In genomic region chr16:20382202-20382948, GRCh38 we compare ENCODE assay signal across 19 cellular contexts. TPM values are rescaled to one million over a fixed set of nuclear protein-coding genes. Genes with fewer than 3 reads are reported as not detected.
DNase-seq lines count a peak whose midpoint lies in the region; ATAC-seq, FAIRE-seq and TF ChIP-seq lines count a peak whose summit lies in the region.
"Had no signal": no experiment of that assay in that cellular context is flagged by ENCODE, and none has a peak within 500 bp of the region (broad histone marks: within the 10 kb centered on the region; RNA-seq: fewer than 3 reads in every experiment).

No MANE protein-coding gene starts in this region.

- BruUV-seq in HCT116 (replicated peaks; lab: Mats Ljungman, UMichigan) (no TSS peak), OCI-LY7 (replicated peaks; lab: Mats Ljungman, UMichigan) (no TSS peak), GM12878 (replicated peaks; lab: Mats Ljungman, UMichigan) (no TSS peak)

- DNase-seq in HCT116 (ENCODE audit: low read depth, low spot score) (no peak), OCI-LY7 (ENCODE audit: low spot score) (no peak), GM12878 (ENCODE audit: low read depth, low spot score) (no peak), fibroblast of pulmonary artery (ENCODE audit: low read depth) (peak; percentile 1), thyroid gland (no peak), NCI-H2029 (lab: John Stamatoyannopoulos, UW) (no peak)
- DNase-seq in CD4-positive, alpha-beta T cell = no peak
- DNase-seq: Calu3; CD8-positive, alpha-beta T cell; Kasumi-1; KG1 had no signal

- H3K9me3 ChIP-seq in HCT116 (ENCODE audit: control insufficient read depth in 1 of 2, insufficient read depth in 1 of 2, low read depth in 1 of 2, low read length in 2 of 2) (no peaks in the 10 kb centered on the region), OCI-LY7 (ENCODE audit: low read length) (no peaks in the 10 kb centered on the region), GM12878 (replicated peaks; ENCODE audit: control insufficient read depth, insufficient read depth, low read length) (no peaks in the 10 kb centered on the region), thyroid gland (no peaks in the 10 kb centered on the region)
- H3K9me3 ChIP-seq in CD4-positive, alpha-beta T cell (ENCODE audit: control insufficient read depth, low read length) = no peaks in the 10 kb centered on the region
- H3K9me3 ChIP-seq: A549, BLaER1 had no signal

- H3K27ac ChIP-seq in HCT116 (ENCODE audit: low read depth, low read length) = no peak overlapping the region
- H3K27ac ChIP-seq in OCI-LY7 (ENCODE audit: low read depth, low read length, poor library complexity, severe bottlenecking) = no peak overlapping the region
- H3K27ac ChIP-seq in GM12878 (ENCODE audit: control insufficient read depth, insufficient read depth) = no peak overlapping the region
- no peak overlapping the region for H3K27ac ChIP-seq in CD4-positive, alpha-beta T cell (ENCODE audit: low read depth, low read length)
- H3K27ac ChIP-seq in thyroid gland = no peak overlapping the region
- H3K27ac ChIP-seq: A549, BLaER1, HL-60 had no signal

- no peak for TF ChIP-seq RAD21 in HCT116 (IDR thresholded peaks at IDR 0.05; ENCODE audit: low read depth)
- TF ChIP-seq RAD21 in GM12878 (IDR thresholded peaks at IDR 0.05; ENCODE audit: insufficient read depth, low read depth, low read length) = no peak

- peaks cover 34% of the 10 kb centered on the region for H3K27me3 Mint-ChIP-seq in CD4-positive, alpha-beta T cell

- H3K4me1 ChIP-seq in HCT116 (ENCODE audit: control insufficient read depth in 1 of 2, insufficient read depth in 2 of 2, low read length in 2 of 2) = no peaks in the 10 kb centered on the region
- no peaks in the 10 kb centered on the region for H3K4me1 ChIP-seq in OCI-LY7 (ENCODE audit: insufficient read depth, low read length, poor library complexity, severe bottlenecking)
- no peaks in the 10 kb centered on the region for H3K4me1 ChIP-seq in GM12878 (ENCODE audit: control insufficient read depth, insufficient read depth, low read length)
- H3K4me1 ChIP-seq in thyroid gland = no peaks in the 10 kb centered on the region
- H3K4me1 ChIP-seq: A549, BLaER1 had no signal

- in situ Hi-C loops in GM12878 (cut with MboI) = loop anchor here (5.0 kb wide), 1 partner anchor 475 kb away; no protein-coding TSS in a partner anchor

- H3K27me3 ChIP-seq in HCT116 (ENCODE audit: insufficient read depth, low read length) = peaks cover 8% of the 10 kb centered on the region
- no peaks in the 10 kb centered on the region for H3K27me3 ChIP-seq in GM12878 (replicated peaks in 1 of 2; ENCODE audit: control insufficient read depth in 2 of 2, insufficient read depth in 2 of 2, low read length in 1 of 2)
- peaks cover 8% of the 10 kb centered on the region for H3K27me3 ChIP-seq in CD4-positive, alpha-beta T cell (ENCODE audit: control insufficient read depth, insufficient read depth, low read length)
- no peaks in the 10 kb centered on the region for H3K27me3 ChIP-seq in thyroid gland
- H3K27me3 ChIP-seq: BLaER1 had no signal

- H3K36me3 ChIP-seq in HCT116 (ENCODE audit: control insufficient read depth in 1 of 2, insufficient read depth in 2 of 2, low read length in 2 of 2) (no peaks in the 10 kb centered on the region), OCI-LY7 (ENCODE audit: insufficient read depth, low read length) (no peaks in the 10 kb centered on the region), GM12878 (ENCODE audit: control insufficient read depth in 2 of 2, insufficient read depth in 2 of 2, low read length in 1 of 2) (no peaks in the 10 kb centered on the region), thyroid gland (no peaks in the 10 kb centered on the region)
- H3K36me3 ChIP-seq: BLaER1 had no signal

- H3K79me2 ChIP-seq in HCT116 (ENCODE audit: insufficient read depth, low read length) (no peaks in the 10 kb centered on the region), OCI-LY7 (ENCODE audit: insufficient read depth, low read depth, low read length) (no peaks in the 10 kb centered on the region), GM12878 (ENCODE audit: control insufficient read depth, insufficient read depth, low read length) (no peaks in the 10 kb centered on the region)

- no peak overlapping the region for H3K4me3 Mint-ChIP-seq in CD4-positive, alpha-beta T cell
- H3K4me3 Mint-ChIP-seq: CD14-positive monocyte; CD8-positive, alpha-beta T cell; H9; IgD-negative memory B cell had no signal

- H3K4me2 ChIP-seq in HCT116 (ENCODE audit: low read length) (no peak overlapping the region), OCI-LY7 (ENCODE audit: low read length) (no peak overlapping the region), GM12878 (ENCODE audit: control insufficient read depth, insufficient read depth) (no peak overlapping the region)
- H3K4me2 ChIP-seq: BLaER1 had no signal

- WGBS in GM12878 (ENCODE audit: insufficient coverage, insufficient replicate concordance, low lambda C conversion rate, missing lambda C conversion rate) = 64% methylated on average over 7 of the region's 7 CpGs
- WGBS in thyroid gland, 2 donors = 89 to 92% methylated on average over 7 of the region's 7 CpGs

- intact Hi-C loops in HCT116 (cut with micrococcal nuclease) (loop anchor here (2.0 to 5.0 kb wide), 2 partner anchors 82 to 780 kb away; no protein-coding TSS in a partner anchor), OCI-LY7 (cut with micrococcal nuclease; ENCODE audit: unreplicated experiment) (loop anchor here (5.0 kb wide), 1 partner anchor 825 kb away; the partner anchor contains the start of gene VPS35L), GM12878 (cut with micrococcal nuclease; ENCODE audit: unreplicated experiment) (loop anchor here (2.0 to 10.0 kb wide), 2 partner anchors 322 to 484 kb away; no protein-coding TSS in a partner anchor), thyroid gland (cut with DNase I) (loop anchor here (10.0 kb wide), 1 partner anchor 478 kb away; no protein-coding TSS in a partner anchor)
- intact Hi-C loops in CD4-positive, alpha-beta T cell (cut with DNase I, micrococcal nuclease) = loop anchor here in 1 of 2 experiments (10.0 kb wide), 1 partner anchor 1298 kb away; no protein-coding TSS in a partner anchor

- H3K27ac Mint-ChIP-seq in CD4-positive, alpha-beta T cell = no peak overlapping the region
- H3K27ac Mint-ChIP-seq: CD14-positive monocyte; CD8-positive, alpha-beta T cell; IgD-negative memory B cell had no signal

- no peaks in the 10 kb centered on the region for H3K4me1 Mint-ChIP-seq in CD4-positive, alpha-beta T cell (ENCODE audit: low read depth)
- H3K4me1 Mint-ChIP-seq: CD14-positive monocyte had no signal

- TF ChIP-seq POLR2A in HCT116 (IDR thresholded peaks at IDR 0.05; ENCODE audit: borderline replicate concordance, extremely low read depth, insufficient read depth, insufficient read length) = no peak
- TF ChIP-seq POLR2A in GM12878 (IDR thresholded peaks at IDR 0.05; ENCODE audit: low read depth, low read length) = no peak
- TF ChIP-seq POLR2A in thyroid gland (IDR thresholded peaks at IDR 0.05) = no peak

- no peaks in the 10 kb centered on the region for H3K9me3 Mint-ChIP-seq in CD4-positive, alpha-beta T cell
- H3K9me3 Mint-ChIP-seq: CD14-positive monocyte; CD8-positive, alpha-beta T cell; H9; IgD-negative memory B cell had no signal

- CTCF ChIA-PET in HCT116 (lab: Charles Lee) = interaction anchor here (0.9 to 4.7 kb wide), 9 partner anchors 8 to 781 kb away, joined by 3 to 124 read pairs (median 14); no protein-coding TSS in a partner anchor
- CTCF ChIA-PET in OCI-LY7 (lab: Charles Lee; ENCODE audit: unreplicated experiment) = no interaction called here
- CTCF ChIA-PET in GM12878 (lab: Yijun Ruan, JAX) = interaction anchor here (1.1 to 6.4 kb wide), 6 partner anchors 8 to 481 kb away, joined by 3 to 137 read pairs (median 50); no protein-coding TSS in a partner anchor
- CTCF ChIA-PET in CD4-positive, alpha-beta T cell (lab: Charles Lee) = interaction anchor here (0.7 kb wide), 1 partner anchor 475 kb away, joined by 4 read pairs; no protein-coding TSS in a partner anchor

- H3K9me2 ChIP-seq in HCT116 (ENCODE audit: insufficient read depth) (no peaks in the 10 kb centered on the region), OCI-LY7 (ENCODE audit: insufficient read depth, low read length) (no peaks in the 10 kb centered on the region)

- TF ChIP-seq CTCF in HCT116 (IDR thresholded peaks at IDR 0.05 in 2 of 3, conservative IDR thresholded peaks at IDR 0.05 in 1 of 3; ENCODE audit: borderline replicate concordance in 1 of 3, insufficient read depth in 1 of 3, low read depth in 2 of 3, low read length in 2 of 3) = no peak
- no peak for TF ChIP-seq CTCF in OCI-LY7 (conservative IDR thresholded peaks at IDR 0.05; ENCODE audit: low read length)
- no peak for TF ChIP-seq CTCF in GM12878 (IDR thresholded peaks at IDR 0.05 in 2 of 3, conservative IDR thresholded peaks at IDR 0.05 in 1 of 3; ENCODE audit: control insufficient read depth in 2 of 3, extremely low read depth in 1 of 3, insufficient read depth in 1 of 3, low read depth in 3 of 3, low read length in 3 of 3)
- TF ChIP-seq CTCF in fibroblast of pulmonary artery (IDR thresholded peaks at IDR 0.05; ENCODE audit: low read length, missing control alignments) = no peak
- TF ChIP-seq CTCF in CD4-positive, alpha-beta T cell (IDR thresholded peaks at IDR 0.05) = no peak
- no peak for TF ChIP-seq CTCF in thyroid gland (IDR thresholded peaks at IDR 0.05)

- H2AFZ ChIP-seq in HCT116 (ENCODE audit: low read depth, low read length, poor library complexity, severe bottlenecking) (no peak overlapping the region), OCI-LY7 (ENCODE audit: low read length) (0 out of 2 replicates have a peak overlapping the region, but pooled peaks have one; percentile 40), GM12878 (ENCODE audit: control insufficient read depth, low read depth, low read length) (no peak overlapping the region)

- H3K36me3 Mint-ChIP-seq in CD4-positive, alpha-beta T cell (ENCODE audit: low read depth) = no peaks in the 10 kb centered on the region
- H3K36me3 Mint-ChIP-seq: CD14-positive monocyte; CD8-positive, alpha-beta T cell; IgD-negative memory B cell had no signal

- ATAC-seq in HCT116 (no peak), GM12878 (no peak)
- no peak for ATAC-seq in CD4-positive, alpha-beta T cell (ENCODE audit: poor library complexity)
- ATAC-seq: CD8-positive, alpha-beta T cell had no signal

- no peak for TF ChIP-seq EP300 in GM12878 (IDR thresholded peaks at IDR 0.05; ENCODE audit: borderline replicate concordance in 1 of 2, control insufficient read depth in 1 of 2, low read depth in 2 of 2, low read length in 2 of 2)

- POLR2A ChIA-PET in HCT116 (lab: Charles Lee) = interaction anchor here (2.2 kb wide), 1 partner anchor 475 kb away, joined by 9 read pairs; no protein-coding TSS in a partner anchor
- POLR2A ChIA-PET in OCI-LY7 (lab: Charles Lee) = interaction anchor here (0.6 kb wide), 1 partner anchor 557 kb away, joined by 3 read pairs; no protein-coding TSS in a partner anchor
- POLR2A ChIA-PET in GM12878 (lab: Charles Lee) = no interaction called here
- POLR2A ChIA-PET in CD4-positive, alpha-beta T cell (lab: Charles Lee) = no interaction called here

- SMC1A ChIA-PET in GM12878 (lab: Charles Lee; ENCODE audit: uncharacterized antibody, unreplicated experiment) = interaction anchor here (1.2 to 5.2 kb wide), 4 partner anchors 82 to 483 kb away, joined by 3 to 66 read pairs (median 24); no protein-coding TSS in a partner anchor

- H3K4me3 ChIP-seq in HCT116 (replicated peaks in 1 of 2; ENCODE audit: low read depth in 1 of 2, low read length in 2 of 2) = no peak overlapping the region
- no peak overlapping the region for H3K4me3 ChIP-seq in OCI-LY7 (ENCODE audit: low read depth, low read length, poor library complexity, severe bottlenecking)
- no peak overlapping the region for H3K4me3 ChIP-seq in GM12878
- H3K4me3 ChIP-seq in fibroblast of pulmonary artery (replicated peaks; ENCODE audit: low read depth, low read length) = no peak overlapping the region
- H3K4me3 ChIP-seq in thyroid gland (replicated peaks in 1 of 3) = no peak overlapping the region
- H3K4me3 ChIP-seq: A549, BLaER1 had no signal

- no peak for FAIRE-seq in GM12878 (lab: Jason Lieb, UNC)
- FAIRE-seq: A549 had no signal

- no peak overlapping the region for H3K9ac ChIP-seq in HCT116 (ENCODE audit: low read length)
- no peak overlapping the region for H3K9ac ChIP-seq in GM12878 (ENCODE audit: control insufficient read depth, insufficient read depth, low read length)
- H3K9ac ChIP-seq: BLaER1 had no signal

- H4K20me1 ChIP-seq in HCT116 (ENCODE audit: insufficient read depth) = no peaks in the 10 kb centered on the region
- no peaks in the 10 kb centered on the region for H4K20me1 ChIP-seq in OCI-LY7 (ENCODE audit: insufficient read depth, low read length)
- no peaks in the 10 kb centered on the region for H4K20me1 ChIP-seq in GM12878 (ENCODE audit: control insufficient read depth, insufficient read depth)
- H4K20me1 ChIP-seq: BLaER1 had no signal

- RAD21 ChIA-PET in HCT116 (lab: Charles Lee; ENCODE audit: low non-redundant PET in 1 of 2, low total read pairs in 2 of 2, uncharacterized antibody in 2 of 2, unreplicated experiment in 2 of 2) = interaction anchor here (0.7 to 1.3 kb wide), 3 partner anchors 475 to 484 kb away, joined by 5 to 15 read pairs (median 5); no protein-coding TSS in a partner anchor
- RAD21 ChIA-PET in GM12878 (lab: Charles Lee; ENCODE audit: unreplicated experiment) = interaction anchor here (1.2 to 5.7 kb wide), 4 partner anchors 81 to 483 kb away, joined by 3 to 58 read pairs (median 26); no protein-coding TSS in a partner anchor

RNA-seq across cellular contexts. Expression of gene PDILT, which starts 22.2 kb away (rescaled TPM):
- total RNA-seq in HCT116 (2021; ENCODE audit: unreplicated experiment) (not detected), OCI-LY7 (2022) (not detected in 2 replicates), GM12878 (2014; rRNA removed) (not detected in 2 replicates), GM12878 (2014; rRNA removed; fragmentation: Illumina TruSeq; extraction: Trizol) (not detected in 2 replicates), GM12878 (2021) (not detected in 2 replicates), thyroid gland (not detected)
- polyA plus RNA-seq in HCT116 (2012) = not detected in 2 replicates
- not detected in 2 replicates for total RNA-seq in OCI-LY7 (2014; rRNA removed; shearing (Covaris generic))
- total RNA-seq in GM12878 (2013; cell fraction: nucleolus; rRNA removed) = not detected in 2 replicates
- not detected for polyA plus RNA-seq in GM12878 (2011; ENCODE audit: low read depth)
- polyA plus RNA-seq in GM12878 (2011; rRNA removed) (not detected in 2 replicates), GM12878 (2014; fragmentation: Illumina TruSeq; extraction: Trizol) (not detected in 2 replicates), GM12878 (2014; fragmentation: Nextera tagmentation; extraction: Ambion mirVana) (not detected), GM12878 (2014; rRNA removed) (not detected in 2 replicates), GM12878 (2016; fragmentation: Nextera tagmentation; extraction: Ambion mirVana) (not detected)
- polyA plus RNA-seq in GM12878 (2011; cell fraction: cytosol; rRNA removed) = not detected in 2 replicates
- polyA plus RNA-seq in GM12878 (2011; cell fraction: nucleus; rRNA removed) = not detected in 2 replicates
- polyA plus RNA-seq in GM12878 (2012) = not detected in 2 replicates
- polyA minus RNA-seq in GM12878 (2011; rRNA and poly(A)+ RNA removed) = not detected in 2 replicates
- not detected in 2 replicates for polyA minus RNA-seq in GM12878 (2011; cell fraction: cytosol; rRNA and poly(A)+ RNA removed)
- polyA minus RNA-seq in GM12878 (2011; cell fraction: nucleus; rRNA and poly(A)+ RNA removed) = not detected in 2 replicates
- not detected for total RNA-seq in CD4-positive, alpha-beta T cell
- total RNA-seq: Calu3; CD8-positive, alpha-beta T cell; H9; HT1080 had no signal
- polyA plus RNA-seq: A549, AG04450, CD14-positive monocyte, IgD-negative memory B cell had no signal

RNA-seq across cellular contexts. Expression of gene ACSM5, which starts 27.0 kb away (rescaled TPM):
- total RNA-seq in HCT116 (2021; ENCODE audit: unreplicated experiment) (not detected), OCI-LY7 (2022) (not detected in 2 replicates), GM12878 (2014; rRNA removed) (0.28 and 0.38 TPM in 2 replicates), GM12878 (2014; rRNA removed; fragmentation: Illumina TruSeq; extraction: Trizol) (0.31 TPM in 1 of 2 replicates, not detected in the other), GM12878 (2021) (0.26 and 0.45 TPM in 2 replicates), thyroid gland (1 to 10 TPM; 5.6 to 9.6 (median 8.0) TPM)
- polyA plus RNA-seq in HCT116 (2012) = not detected in 2 replicates
- not detected in 2 replicates for total RNA-seq in OCI-LY7 (2014; rRNA removed; shearing (Covaris generic))
- total RNA-seq in GM12878 (2013; cell fraction: nucleolus; rRNA removed) = not detected in 2 replicates
- not detected for polyA plus RNA-seq in GM12878 (2011; ENCODE audit: low read depth)
- polyA plus RNA-seq in GM12878 (2011; rRNA removed) (not detected in 2 replicates), GM12878 (2014; fragmentation: Illumina TruSeq; extraction: Trizol) (0.07 TPM in 1 of 2 replicates, not detected in the other), GM12878 (2014; fragmentation: Nextera tagmentation; extraction: Ambion mirVana) (under 1 TPM in 1 of 2 experiments, not detected in 1; 0.20 TPM), GM12878 (2014; rRNA removed) (0.11 and 0.14 TPM in 2 replicates), GM12878 (2016; fragmentation: Nextera tagmentation; extraction: Ambion mirVana) (under 1 TPM in 1 of 2 experiments, not detected in 1; 0.54 TPM)
- not detected in 2 replicates for polyA plus RNA-seq in GM12878 (2011; cell fraction: cytosol; rRNA removed)
- polyA plus RNA-seq in GM12878 (2011; cell fraction: nucleus; rRNA removed) = not detected in 2 replicates
- polyA plus RNA-seq in GM12878 (2012) = not detected in 2 replicates
- polyA minus RNA-seq in GM12878 (2011; rRNA and poly(A)+ RNA removed) = not detected in 2 replicates
- polyA minus RNA-seq in GM12878 (2011; cell fraction: cytosol; rRNA and poly(A)+ RNA removed) = not detected in 2 replicates
- not detected in 2 replicates for polyA minus RNA-seq in GM12878 (2011; cell fraction: nucleus; rRNA and poly(A)+ RNA removed)
- total RNA-seq in CD4-positive, alpha-beta T cell = not detected
- total RNA-seq: Calu3; CD8-positive, alpha-beta T cell; H9; HT1080 had no signal
- polyA plus RNA-seq: A549, AG04450, IgD-negative memory B cell had no signal

RNA-seq across cellular contexts. Expression of gene UMOD, which starts 29.9 kb away (rescaled TPM):
- total RNA-seq in HCT116 (2021; ENCODE audit: unreplicated experiment) (not detected), OCI-LY7 (2022) (not detected in 2 replicates), GM12878 (2014; rRNA removed) (not detected in 2 replicates), GM12878 (2014; rRNA removed; fragmentation: Illumina TruSeq; extraction: Trizol) (not detected in 2 replicates), GM12878 (2021) (not detected in 2 replicates), thyroid gland (not detected)
- polyA plus RNA-seq in HCT116 (2012) = not detected in 2 replicates
- not detected in 2 replicates for total RNA-seq in OCI-LY7 (2014; rRNA removed; shearing (Covaris generic))
- not detected in 2 replicates for total RNA-seq in GM12878 (2013; cell fraction: nucleolus; rRNA removed)
- polyA plus RNA-seq in GM12878 (2011; ENCODE audit: low read depth) = not detected
- polyA plus RNA-seq in GM12878 (2011; rRNA removed) (not detected in 2 replicates), GM12878 (2014; fragmentation: Illumina TruSeq; extraction: Trizol) (not detected in 2 replicates), GM12878 (2014; fragmentation: Nextera tagmentation; extraction: Ambion mirVana) (not detected), GM12878 (2014; rRNA removed) (not detected in 2 replicates), GM12878 (2016; fragmentation: Nextera tagmentation; extraction: Ambion mirVana) (not detected)
- not detected in 2 replicates for polyA plus RNA-seq in GM12878 (2011; cell fraction: cytosol; rRNA removed)
- not detected in 2 replicates for polyA plus RNA-seq in GM12878 (2011; cell fraction: nucleus; rRNA removed)
- polyA plus RNA-seq in GM12878 (2012) = not detected in 2 replicates
- polyA minus RNA-seq in GM12878 (2011; rRNA and poly(A)+ RNA removed) = not detected in 2 replicates
- not detected in 2 replicates for polyA minus RNA-seq in GM12878 (2011; cell fraction: cytosol; rRNA and poly(A)+ RNA removed)
- polyA minus RNA-seq in GM12878 (2011; cell fraction: nucleus; rRNA and poly(A)+ RNA removed) = not detected in 2 replicates
- total RNA-seq in CD4-positive, alpha-beta T cell = not detected
- total RNA-seq: Calu3; CD8-positive, alpha-beta T cell; H9; HT1080 had no signal
- polyA plus RNA-seq: A549, AG04450, CD14-positive monocyte, IgD-negative memory B cell had no signal

RNA-seq across cellular contexts. Expression of gene GP2, which starts 55.1 kb away (rescaled TPM):
- total RNA-seq in HCT116 (2021; ENCODE audit: unreplicated experiment) (8.7 TPM), OCI-LY7 (2022) (not detected in 2 replicates), GM12878 (2014; rRNA removed) (not detected in 2 replicates), GM12878 (2014; rRNA removed; fragmentation: Illumina TruSeq; extraction: Trizol) (not detected in 2 replicates), GM12878 (2021) (6.9 and 8.7 TPM in 2 replicates), thyroid gland (under 1 TPM in 1 of 4 donors, not detected in 3; 0.44 TPM)
- polyA plus RNA-seq in HCT116 (2012) = not detected in 2 replicates
- not detected in 2 replicates for total RNA-seq in OCI-LY7 (2014; rRNA removed; shearing (Covaris generic))
- total RNA-seq in GM12878 (2013; cell fraction: nucleolus; rRNA removed) = not detected in 2 replicates
- polyA plus RNA-seq in GM12878 (2011; ENCODE audit: low read depth) = not detected
- polyA plus RNA-seq in GM12878 (2011; rRNA removed) (not detected in 2 replicates), GM12878 (2014; fragmentation: Illumina TruSeq; extraction: Trizol) (not detected in 2 replicates), GM12878 (2014; fragmentation: Nextera tagmentation; extraction: Ambion mirVana) (not detected), GM12878 (2014; rRNA removed) (not detected in 2 replicates), GM12878 (2016; fragmentation: Nextera tagmentation; extraction: Ambion mirVana) (not detected)
- not detected in 2 replicates for polyA plus RNA-seq in GM12878 (2011; cell fraction: cytosol; rRNA removed)
- polyA plus RNA-seq in GM12878 (2011; cell fraction: nucleus; rRNA removed) = not detected in 2 replicates
- not detected in 2 replicates for polyA plus RNA-seq in GM12878 (2012)
- not detected in 2 replicates for polyA minus RNA-seq in GM12878 (2011; rRNA and poly(A)+ RNA removed)
- not detected in 2 replicates for polyA minus RNA-seq in GM12878 (2011; cell fraction: cytosol; rRNA and poly(A)+ RNA removed)
- polyA minus RNA-seq in GM12878 (2011; cell fraction: nucleus; rRNA and poly(A)+ RNA removed) = not detected in 2 replicates
- total RNA-seq in CD4-positive, alpha-beta T cell = not detected
- total RNA-seq: Calu3; CD8-positive, alpha-beta T cell; H9; HT1080 had no signal
- polyA plus RNA-seq: A549, AG04450, CD14-positive monocyte, IgD-negative memory B cell had no signal

Comparison
In these comparisons a context has a peak if more than half of its experiments do, and no peak if none do; other contexts are left out.
1. POLR2A ChIA-PET loops: an anchor here in HCT116 (2.2 kb wide) and OCI-LY7 (0.6 kb wide); none called in GM12878 and CD4-positive, alpha-beta T cell.
2. Of the 18 proteins assayed by ChIP-seq in both GM12878 and HCT116: peak only in GM12878: none; only in HCT116: MAX; in both: none; in neither: 17.